13 cellular contexts compared by ENCODE assay signal in the genomic region with DNA sequence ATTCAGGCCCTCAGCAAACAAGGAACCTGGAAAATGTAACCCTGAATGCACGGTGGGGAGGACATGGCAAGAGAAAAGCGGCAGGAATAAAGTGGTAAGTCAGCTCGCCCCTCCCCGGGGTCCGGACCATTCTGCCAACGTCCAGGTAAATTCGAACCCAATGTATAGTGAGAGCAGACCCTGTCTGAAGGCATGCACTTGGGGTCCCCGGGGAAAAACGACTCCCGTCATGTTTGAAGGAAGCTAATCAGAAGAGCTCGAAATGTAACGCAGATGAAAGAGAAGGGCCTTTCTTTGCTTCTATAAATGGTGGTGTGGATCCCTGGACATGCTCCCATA. TPM values are rescaled to one million over a fixed set of nuclear protein-coding genes. Genes with fewer than 3 reads are reported as not detected.
DNase-seq lines count a peak whose midpoint lies in the region; ATAC-seq, FAIRE-seq and TF ChIP-seq lines count a peak whose summit lies in the region.
"Had no signal": no experiment of that assay in that cellular context is flagged by ENCODE, and none has a peak within 500 bp of the region (broad histone marks: within the 10 kb centered on the region; RNA-seq: fewer than 3 reads in every experiment).

No MANE protein-coding gene starts in this region.

- no peak overlapping the region for H3K4me3 Mint-ChIP-seq in activated CD8-positive, alpha-beta memory T cell treated with anti-CD3 and anti-CD28 coated beads, Interleukin-2, amount 10 ng/mL, durations not matched to agents 7 days and 5 days

- TF ChIP-seq EP300 in H1 (IDR thresholded peaks at IDR 0.05; ENCODE audit: borderline replicate concordance in 1 of 2, low read depth in 2 of 2, low read length in 2 of 2) (no peak), suprapubic skin (IDR thresholded peaks at IDR 0.05) (no peak)

- DNase-seq in Peyer's patch = peak in 1 of 3 donors; percentile 37
- no peak for DNase-seq in H1 (ENCODE audit: low read depth in 1 of 2, low spot score in 2 of 2)
- peak in 1 of 2 donors; percentile 54 for DNase-seq in suprapubic skin (ENCODE audit: low spot score in 2 of 2)
- no peak for DNase-seq in GM03348 (ENCODE audit: low spot score)
- DNase-seq in activated CD8-positive, alpha-beta memory T cell treated with anti-CD3 and anti-CD28 coated beads, Interleukin-2, amount 10 ng/mL, durations not matched to agents 7 days and 5 days = no peak
- DNase-seq in GM10248 (ENCODE audit: extremely low spot score) = no peak
- DNase-seq in trophoblast cell = no peak
- DNase-seq: DMS 273 treated with DMSO at 0.1 percent for 48 hours; effector memory CD4-positive, alpha-beta T cell; ovary; SW 1271; WERI-Rb-1 had no signal

- H4K20me1 ChIP-seq in H1 (replicated peaks in 1 of 2; ENCODE audit: control insufficient read depth in 1 of 2, insufficient read depth in 2 of 2, low read length in 2 of 2) = no peaks in the 10 kb centered on the region

- H3K18ac ChIP-seq in H1 (ENCODE audit: extremely low read depth, low read length) (no peak overlapping the region), trophoblast cell (ENCODE audit: low read length) (no peak overlapping the region)

- 89% methylated on average over 12 of the region's 12 CpGs; no CpG with 5 or more reads in 1 of the 2 experiments for WGBS in H1 (ENCODE audit: extremely low coverage in 1 of 2, insufficient coverage in 1 of 2, insufficient read length in 1 of 2, insufficient replicate concordance in 2 of 2, low coverage in 1 of 2, low lambda C conversion rate in 2 of 2, missing lambda C conversion rate in 1 of 2), 2 experiments
- 80% methylated on average over 12 of the region's 12 CpGs for WGBS in suprapubic skin
- WGBS in trophoblast cell (ENCODE audit: extremely low coverage, insufficient coverage, insufficient read length) = no CpG with 5 or more reads among the region's 12 CpGs

- H3K36me3 ChIP-seq in Peyer's patch (peaks cover 0 to 3% (median 0%) of the 10 kb centered on the region in 3 donors), H1 (ENCODE audit: control insufficient read depth in 2 of 4, insufficient read depth in 4 of 4, low read length in 3 of 4) (no peaks in the 10 kb centered on the region), muscle layer of colon (ENCODE audit: insufficient read depth, low read length) (no peaks in the 10 kb centered on the region), suprapubic skin (no peaks in the 10 kb centered on the region), trophoblast cell (ENCODE audit: control insufficient read depth in 1 of 2, insufficient read depth in 2 of 2, low read length in 2 of 2) (no peaks in the 10 kb centered on the region)
- H3K36me3 ChIP-seq: ovary had no signal

- POLR2A ChIA-PET in H1 (lab: Charles Lee; ENCODE audit: partially characterized antibody) (interaction anchor here (0.8 to 1.3 kb wide), 2 partner anchors 9 to 17 kb away, joined by 3 to 6 read pairs; no protein-coding TSS in a partner anchor), GM10248 (lab: Yijun Ruan, JAX) (no interaction called here)

- H3K4ac ChIP-seq in H1 (replicated peaks; ENCODE audit: insufficient read length, low read depth, low read length) = no peak overlapping the region
- no peak overlapping the region for H3K4ac ChIP-seq in trophoblast cell (ENCODE audit: low read depth, low read length)

- H2BK120ac ChIP-seq in H1 (replicated peaks; ENCODE audit: low read depth, low read length) (no peak overlapping the region), trophoblast cell (ENCODE audit: insufficient read depth, low read length, poor library complexity) (no peak overlapping the region)

- H2AFZ ChIP-seq in H1 (ENCODE audit: low read length) (no peak overlapping the region), trophoblast cell (ENCODE audit: insufficient read depth, low read length, poor library complexity) (no peak overlapping the region)

- H3K27ac ChIP-seq in Peyer's patch (peak overlapping the region in 3 of 4 donors; percentile 75 to 92 (median 90)), H1 (ENCODE audit: low read depth, low read length) (no peak overlapping the region), muscle layer of colon (ENCODE audit: low read depth, low read length) (peak overlapping the region; percentile 90), suprapubic skin (peak overlapping the region; percentile 85), trophoblast cell (ENCODE audit: low read depth, low read length) (no peak overlapping the region)
- H3K27ac ChIP-seq: ovary, WERI-Rb-1 had no signal

- H3K36me3 Mint-ChIP-seq in activated CD8-positive, alpha-beta memory T cell treated with anti-CD3 and anti-CD28 coated beads, Interleukin-2, amount 10 ng/mL, durations not matched to agents 7 days and 5 days = no peaks in the 10 kb centered on the region

- no peak overlapping the region for H3K27ac Mint-ChIP-seq in activated CD8-positive, alpha-beta memory T cell treated with anti-CD3 and anti-CD28 coated beads, Interleukin-2, amount 10 ng/mL, durations not matched to agents 7 days and 5 days

- H4K5ac ChIP-seq in H1 (ENCODE audit: insufficient read length, low read depth, low read length) = no peak overlapping the region

- no peak for TF ChIP-seq RAD21 in H1 (IDR thresholded peaks at IDR 0.05 in 1 of 2, conservative IDR thresholded peaks at IDR 0.05 in 1 of 2; ENCODE audit: low read depth in 2 of 2, low read length in 2 of 2)

- no peak overlapping the region for H2BK15ac ChIP-seq in H1 (ENCODE audit: low read length)

- H3K56ac ChIP-seq in H1 (replicated peaks; ENCODE audit: insufficient read length, low read depth, low read length) = no peak overlapping the region

- peak overlapping the region; percentile 28; the same call in 1 of the 2 replicates for H4K8ac ChIP-seq in H1 (ENCODE audit: extremely low read depth, insufficient read depth, low read length)
- no peak overlapping the region for H4K8ac ChIP-seq in trophoblast cell (ENCODE audit: low read depth, low read length)

- H3K14ac ChIP-seq in H1 (ENCODE audit: insufficient read length) (no peak overlapping the region), trophoblast cell (ENCODE audit: low read length) (no peak overlapping the region)

- FAIRE-seq in H1 (lab: Jason Lieb, UNC) = no peak

- H3K27me3 ChIP-seq in Peyer's patch (no peaks in the 10 kb centered on the region), H1 (replicated peaks in 1 of 4; ENCODE audit: control insufficient read depth in 3 of 4, extremely low read depth in 1 of 4, insufficient read depth in 3 of 4, low read length in 3 of 4) (no peaks in the 10 kb centered on the region; a peak in 1 of 7 replicates), muscle layer of colon (ENCODE audit: control insufficient read depth in 1 of 2, insufficient read depth in 2 of 2, low read length in 2 of 2) (no peaks in the 10 kb centered on the region), suprapubic skin (no peaks in the 10 kb centered on the region), trophoblast cell (ENCODE audit: insufficient read depth, low read length) (no peaks in the 10 kb centered on the region)
- H3K27me3 ChIP-seq: ovary had no signal

- no peaks in the 10 kb centered on the region for H3K23me2 ChIP-seq in H1 (ENCODE audit: low read depth, low read length)

- TF ChIP-seq CTCF in Peyer's patch (IDR thresholded peaks at IDR 0.05) (no peak), H1 (IDR thresholded peaks at IDR 0.05; ENCODE audit: control extremely low read depth in 1 of 3, insufficient read depth in 1 of 3, low read depth in 1 of 3, low read length in 3 of 3) (no peak), suprapubic skin (IDR thresholded peaks at IDR 0.05) (no peak), GM10248 (IDR thresholded peaks at IDR 0.05; ENCODE audit: control extremely low read depth, extremely low read depth, low read depth, missing control alignments) (no peak)

- H2BK5ac ChIP-seq in H1 (ENCODE audit: low read depth, low read length) = no peak overlapping the region
- H2BK5ac ChIP-seq in trophoblast cell (ENCODE audit: low read depth, low read length, poor library complexity) = no peak overlapping the region

- CTCF ChIA-PET in H1 (lab: Charles Lee; ENCODE audit: partially characterized antibody) (interaction anchor here (0.6 to 1.5 kb wide), 3 partner anchors 14 to 24 kb away, joined by 3 read pairs; no protein-coding TSS in a partner anchor), GM10248 (lab: Yijun Ruan, JAX) (interaction anchor here (0.7 kb wide), 1 partner anchor 269 kb away, joined by 4 read pairs; no protein-coding TSS in a partner anchor)
- CTCF ChIA-PET in activated CD8-positive, alpha-beta memory T cell treated with anti-CD3 and anti-CD28 coated beads, Interleukin-2, amount 10 ng/mL, durations not matched to agents 7 days and 5 days (lab: Charles Lee) = interaction anchor here (0.7 to 0.9 kb wide), 2 partner anchors 16 kb away, joined by 3 read pairs; no protein-coding TSS in a partner anchor

- peaks cover 11% of the 10 kb centered on the region for H3K4me1 Mint-ChIP-seq in activated CD8-positive, alpha-beta memory T cell treated with anti-CD3 and anti-CD28 coated beads, Interleukin-2, amount 10 ng/mL, durations not matched to agents 7 days and 5 days

- H3K4me2 ChIP-seq in H1 (ENCODE audit: insufficient read depth in 1 of 2, low read depth in 2 of 2, low read length in 2 of 2) (no peak overlapping the region), trophoblast cell (ENCODE audit: low read length) (no peak overlapping the region)

- H4K12ac ChIP-seq in trophoblast cell (ENCODE audit: low read depth, low read length) = no peak overlapping the region

- H3K9me3 ChIP-seq in Peyer's patch (no peaks in the 10 kb centered on the region), H1 (ENCODE audit: insufficient read depth in 2 of 2, low read depth in 1 of 2, low read length in 1 of 2) (no peaks in the 10 kb centered on the region), muscle layer of colon (ENCODE audit: low read length) (no peaks in the 10 kb centered on the region), suprapubic skin (no peaks in the 10 kb centered on the region), trophoblast cell (ENCODE audit: insufficient read depth, low read depth, low read length) (no peaks in the 10 kb centered on the region)
- H3K9me3 ChIP-seq: ovary had no signal

- H4K91ac ChIP-seq in H1 (replicated peaks; ENCODE audit: insufficient read length, low read length) = no peak overlapping the region
- no peak overlapping the region for H4K91ac ChIP-seq in trophoblast cell (ENCODE audit: low read depth, low read length)

- no peaks in the 10 kb centered on the region for H3K9me3 Mint-ChIP-seq in activated CD8-positive, alpha-beta memory T cell treated with anti-CD3 and anti-CD28 coated beads, Interleukin-2, amount 10 ng/mL, durations not matched to agents 7 days and 5 days (ENCODE audit: low read depth)

- H3K23ac ChIP-seq in H1 (ENCODE audit: insufficient read length) = no peak overlapping the region
- no peak overlapping the region for H3K23ac ChIP-seq in trophoblast cell (ENCODE audit: low read length)

- no peak overlapping the region for H2BK20ac ChIP-seq in H1 (ENCODE audit: low read length)

- TF ChIP-seq POLR2A in Peyer's patch (IDR thresholded peaks at IDR 0.05) = no peak
- no peak for TF ChIP-seq POLR2A in H1 (IDR thresholded peaks at IDR 0.05; ENCODE audit: control extremely low read depth in 1 of 2, low read depth in 2 of 2, low read length in 2 of 2)
- TF ChIP-seq POLR2A in suprapubic skin (IDR thresholded peaks at IDR 0.05) = no peak

- no peak overlapping the region for H2AK5ac ChIP-seq in H1 (ENCODE audit: low read depth, low read length)
- no peak overlapping the region for H2AK5ac ChIP-seq in trophoblast cell (ENCODE audit: low read length)

- H2BK12ac ChIP-seq in H1 (ENCODE audit: low read depth, low read length) = no peak overlapping the region
- no peak overlapping the region for H2BK12ac ChIP-seq in trophoblast cell (ENCODE audit: low read length)

- peak overlapping the region in 2 of 4 donors; percentile 18 to 27 for H3K4me3 ChIP-seq in Peyer's patch
- H3K4me3 ChIP-seq in H1 (ENCODE audit: extremely low read depth in 1 of 4, insufficient read depth in 2 of 4, low read depth in 3 of 4, low read length in 4 of 4) = no peak overlapping the region
- H3K4me3 ChIP-seq in muscle layer of colon (ENCODE audit: low read depth in 1 of 2, low read length in 2 of 2) = peak overlapping the region in 1 of 2 donors; percentile 41
- H3K4me3 ChIP-seq in suprapubic skin = peak overlapping the region; percentile 5
- H3K4me3 ChIP-seq in trophoblast cell (ENCODE audit: low read depth, low read length) = no peak overlapping the region
- H3K4me3 ChIP-seq: ovary had no signal

- H3K79me2 ChIP-seq in H1 (ENCODE audit: control insufficient read depth in 1 of 2, insufficient read depth in 2 of 2, low read length in 2 of 2) (no peaks in the 10 kb centered on the region), trophoblast cell (ENCODE audit: control insufficient read depth, insufficient read depth, low read length, poor library complexity) (no peaks in the 10 kb centered on the region)

- H3K9ac ChIP-seq in H1 (replicated peaks in 1 of 4; ENCODE audit: extremely low read depth in 1 of 4, low read depth in 3 of 4, low read length in 3 of 4) (no peak overlapping the region), muscle layer of colon (ENCODE audit: low read length) (peak overlapping the region; percentile 63), trophoblast cell (ENCODE audit: low read length) (no peak overlapping the region)

- no peak for ATAC-seq in activated CD8-positive, alpha-beta memory T cell treated with anti-CD3 and anti-CD28 coated beads, Interleukin-2, amount 10 ng/mL, durations not matched to agents 7 days and 5 days

- H3K27me3 Mint-ChIP-seq in activated CD8-positive, alpha-beta memory T cell treated with anti-CD3 and anti-CD28 coated beads, Interleukin-2, amount 10 ng/mL, durations not matched to agents 7 days and 5 days = no peaks in the 10 kb centered on the region

- H3K4me1 ChIP-seq in Peyer's patch = peaks cover 0 to 48% (median 2%) of the 10 kb centered on the region in 4 donors
- H3K4me1 ChIP-seq in H1 (replicated peaks in 1 of 4; ENCODE audit: control insufficient read depth in 3 of 4, insufficient read depth in 4 of 4, low read length in 3 of 4) = peaks cover 2 to 11% (median 5%) of the 10 kb centered on the region in 4 experiments; a peak in 4 of 7 replicates
- peaks cover 59% of the 10 kb centered on the region for H3K4me1 ChIP-seq in muscle layer of colon (ENCODE audit: insufficient read depth, low read length)
- peaks cover 53% of the 10 kb centered on the region for H3K4me1 ChIP-seq in suprapubic skin
- peaks cover 11% of the 10 kb centered on the region in 2 experiments for H3K4me1 ChIP-seq in trophoblast cell (ENCODE audit: control insufficient read depth in 1 of 2, insufficient read depth in 2 of 2, low read length in 2 of 2)

- H3K79me1 ChIP-seq in H1 (ENCODE audit: low read depth, low read length) (no peaks in the 10 kb centered on the region), trophoblast cell (ENCODE audit: low read length) (no peaks in the 10 kb centered on the region)

RNA-seq across cellular contexts. Expression of a gene that starts 0.2 kb away (rescaled TPM):
- total RNA-seq in Peyer's patch (100 to 1,000 TPM in 3 of 4 donors, 10 to 100 TPM in 1; 56.0 to 179 (median 152) TPM), suprapubic skin (10 to 100 TPM; 19.2 to 90.8 (median 56.9) TPM)
- 12.9 and 15.3 TPM in 2 replicates for total RNA-seq in H1 (2021; fragmentation: NEBNext Ultra II Directional; extraction: Animal tissue kit (Norgen Biotek cat#: 25700))
- 5.8 and 7.1 TPM in 2 replicates for polyA plus RNA-seq in H1 (2011; rRNA removed)
- polyA plus RNA-seq in H1 (2011; cell fraction: cytosol; rRNA removed) = 6.0 TPM
- polyA plus RNA-seq in H1 (2011; cell fraction: nucleus; rRNA removed) = 21.8 TPM
- 6.1 to 11.0 TPM (median 7.5 TPM) in 4 replicates for polyA plus RNA-seq in H1 (2012, experiment 1 of 2)
- 6.7 TPM for polyA plus RNA-seq in H1 (2012, experiment 2 of 2)
- 4.1 TPM for polyA plus RNA-seq in H1 (2013, experiment 1 of 2)
- 3.8 TPM for polyA plus RNA-seq in H1 (2013, experiment 2 of 2)
- 19.8 and 21.9 TPM in 2 replicates for polyA minus RNA-seq in H1 (2011; rRNA and poly(A)+ RNA removed)
- 10.1 TPM for polyA minus RNA-seq in H1 (2011; cell fraction: cytosol; rRNA and poly(A)+ RNA removed)
- 45.1 TPM for polyA minus RNA-seq in H1 (2011; cell fraction: nucleus; rRNA and poly(A)+ RNA removed)
- 10 to 100 TPM; 10.4 to 15.1 TPM for total RNA-seq in activated CD8-positive, alpha-beta memory T cell treated with anti-CD3 and anti-CD28 coated beads, Interleukin-2, amount 10 ng/mL, durations not matched to agents 7 days and 5 days
- 0.71 and 1.7 TPM in 2 replicates for polyA plus RNA-seq in trophoblast cell (2013)

RNA-seq across cellular contexts. Expression of a gene that starts 19.2 kb away (rescaled TPM):
- total RNA-seq in Peyer's patch = 10 to 100 TPM; 19.0 to 58.6 (median 21.3) TPM
- total RNA-seq in H1 (2021; fragmentation: NEBNext Ultra II Directional; extraction: Animal tissue kit (Norgen Biotek cat#: 25700)) = 160 and 163 TPM in 2 replicates
- 71.6 and 84.5 TPM in 2 replicates for polyA plus RNA-seq in H1 (2011; rRNA removed)
- 88.1 TPM for polyA plus RNA-seq in H1 (2011; cell fraction: cytosol; rRNA removed)
- polyA plus RNA-seq in H1 (2011; cell fraction: nucleus; rRNA removed) = 76.8 TPM
- polyA plus RNA-seq in H1 (2012, experiment 1 of 2) = 113 to 132 TPM (median 117 TPM) in 4 replicates
- 86.7 TPM for polyA plus RNA-seq in H1 (2012, experiment 2 of 2)
- polyA plus RNA-seq in H1 (2013, experiment 1 of 2) = 72.7 TPM
- polyA plus RNA-seq in H1 (2013, experiment 2 of 2) = 74.4 TPM
- 44.3 and 67.5 TPM in 2 replicates for polyA minus RNA-seq in H1 (2011; rRNA and poly(A)+ RNA removed)
- 45.7 TPM for polyA minus RNA-seq in H1 (2011; cell fraction: cytosol; rRNA and poly(A)+ RNA removed)
- polyA minus RNA-seq in H1 (2011; cell fraction: nucleus; rRNA and poly(A)+ RNA removed) = 27.7 TPM
- 10 to 100 TPM; 17.9 to 43.9 (median 40.0) TPM for total RNA-seq in suprapubic skin
- total RNA-seq in activated CD8-positive, alpha-beta memory T cell treated with anti-CD3 and anti-CD28 coated beads, Interleukin-2, amount 10 ng/mL, durations not matched to agents 7 days and 5 days = 10 to 100 TPM; 53.7 to 75.6 TPM
- 20.2 and 21.3 TPM in 2 replicates for polyA plus RNA-seq in trophoblast cell (2013)

RNA-seq across cellular contexts. Expression of a gene that starts 23.3 kb away (rescaled TPM):
- total RNA-seq in Peyer's patch = 10 to 100 TPM in 1 of 4 donors, 1 to 10 TPM in 3; 5.2 to 26.4 (median 7.3) TPM
- total RNA-seq in H1 (2021; fragmentation: NEBNext Ultra II Directional; extraction: Animal tissue kit (Norgen Biotek cat#: 25700)) = 22.5 and 25.9 TPM in 2 replicates
- polyA plus RNA-seq in H1 (2011; rRNA removed) = 19.1 and 24.3 TPM in 2 replicates
- polyA plus RNA-seq in H1 (2011; cell fraction: cytosol; rRNA removed) = 29.1 TPM
- polyA plus RNA-seq in H1 (2011; cell fraction: nucleus; rRNA removed) = 24.8 TPM
- polyA plus RNA-seq in H1 (2012, experiment 1 of 2) = 24.6 to 31.1 TPM (median 27.8 TPM) in 4 replicates
- 18.9 TPM for polyA plus RNA-seq in H1 (2012, experiment 2 of 2)
- 19.3 TPM for polyA plus RNA-seq in H1 (2013, experiment 1 of 2)
- 18.1 TPM for polyA plus RNA-seq in H1 (2013, experiment 2 of 2)
- 10.2 and 11.3 TPM in 2 replicates for polyA minus RNA-seq in H1 (2011; rRNA and poly(A)+ RNA removed)
- 20.2 TPM for polyA minus RNA-seq in H1 (2011; cell fraction: cytosol; rRNA and poly(A)+ RNA removed)
- polyA minus RNA-seq in H1 (2011; cell fraction: nucleus; rRNA and poly(A)+ RNA removed) = 20.9 TPM
- 10 to 100 TPM; 18.8 to 36.0 (median 22.1) TPM for total RNA-seq in suprapubic skin
- 10 to 100 TPM; 14.0 to 17.2 TPM for total RNA-seq in activated CD8-positive, alpha-beta memory T cell treated with anti-CD3 and anti-CD28 coated beads, Interleukin-2, amount 10 ng/mL, durations not matched to agents 7 days and 5 days
- polyA plus RNA-seq in trophoblast cell (2013) = 6.7 and 6.9 TPM in 2 replicates

Comparison
In these comparisons a context has a peak if more than half of its experiments do, and no peak if none do; other contexts are left out.
1. H3K27ac ChIP-seq: peak in Peyer's patch (3 of 4), muscle layer of colon (single experiment) and suprapubic skin (single experiment); none in H1 (single experiment) and trophoblast cell (single experiment).